Comparison of ENCODE assay signal across 1 cellular context in genomic region chr1:99481391-99481996, GRCh38.
A peak's percentile ranks its signal among the peaks of the same experiment; 100 is the strongest.
TF ChIP-seq lines count a peak whose summit lies in the region.

No MANE protein-coding gene starts in this region.

TF ChIP-seq in K562, 482 proteins besides CTCF, POLR2A, EP300 and RAD21 (continued from another document):
- no peak for TF ChIP-seq CHD7 (IDR thresholded peaks at IDR 0.05; ENCODE audit: low read depth, low read length)
- no peak for TF ChIP-seq ZKSCAN1 (IDR thresholded peaks at IDR 0.05; ENCODE audit: low read depth, low read length)
- no peak for TF ChIP-seq ZFP1 (CRISPR knock-in tag; IDR thresholded peaks at IDR 0.05)
- TF ChIP-seq DEAF1 (CRISPR knock-in tag; IDR thresholded peaks at IDR 0.05): peak; percentile 92
- no peak for TF ChIP-seq SAFB (IDR thresholded peaks at IDR 0.05; ENCODE audit: borderline replicate concordance, low read depth, low read length)
- no peak for TF ChIP-seq EP400 (IDR thresholded peaks at IDR 0.05)
- TF ChIP-seq POLR2H (tag; IDR thresholded peaks at IDR 0.05; ENCODE audit: low read depth): 0 out of 2 replicates have a peak, but pooled peaks have one; percentile 42
- 0 out of 4 replicates have a peak, but pooled peaks of 1 of the 2 experiments have one; percentile 29 for TF ChIP-seq TEAD1 (CRISPR knock-in tag; IDR thresholded peaks at IDR 0.05)
- no peak for TF ChIP-seq ZNF589 (CRISPR knock-in tag; IDR thresholded peaks at IDR 0.05; ENCODE audit: low read depth)
- TF ChIP-seq SMC3 (conservative IDR thresholded peaks at IDR 0.05; ENCODE audit: insufficient read depth, low read depth, low read length): peak; percentile 78
- TF ChIP-seq GTF2B (IDR thresholded peaks at IDR 0.05; ENCODE audit: extremely low read depth, insufficient read length): no peak
- no peak for TF ChIP-seq MEF2A (IDR thresholded peaks at IDR 0.05; ENCODE audit: control insufficient read depth, low read depth, low read length)
- no peak for TF ChIP-seq ETS2 (tag; IDR thresholded peaks at IDR 0.05; ENCODE audit: borderline replicate concordance, poor library complexity, severe bottlenecking)
- TF ChIP-seq CTCFL (IDR thresholded peaks at IDR 0.05; ENCODE audit: borderline replicate concordance, insufficient read depth, low read depth, low read length, poor library complexity, severe bottlenecking): peak; percentile 35
- 0 out of 2 replicates have a peak, but pooled peaks have one; percentile 29 for TF ChIP-seq ARID3A (IDR thresholded peaks at IDR 0.05; ENCODE audit: borderline replicate concordance, low read depth, low read length)
- TF ChIP-seq RNF2 (IDR thresholded peaks at IDR 0.05): no peak
- no peak for TF ChIP-seq RBM25 (IDR thresholded peaks at IDR 0.05; ENCODE audit: low read depth, low read length, severe bottlenecking)
- TF ChIP-seq ETV5 (CRISPR knock-in tag; IDR thresholded peaks at IDR 0.05; ENCODE audit: low read depth): no peak
- TF ChIP-seq PHB2 (IDR thresholded peaks at IDR 0.05; ENCODE audit: low read depth): no peak
- TF ChIP-seq GATAD2B (IDR thresholded peaks at IDR 0.05; ENCODE audit: borderline replicate concordance): no peak
- no peak for TF ChIP-seq CCNT2 (IDR thresholded peaks at IDR 0.05; ENCODE audit: borderline replicate concordance, extremely low read depth, insufficient read length, low read depth, low read length)
- no peak for TF ChIP-seq ZNF586 (CRISPR knock-in tag; conservative IDR thresholded peaks at IDR 0.05)
- TF ChIP-seq MAFG (tag; conservative IDR thresholded peaks at IDR 0.05): no peak
- no peak for TF ChIP-seq BCL6 (CRISPR knock-in tag; IDR thresholded peaks at IDR 0.05)
- TF ChIP-seq ARHGAP35 (IDR thresholded peaks at IDR 0.05; ENCODE audit: partially characterized antibody): no peak
- TF ChIP-seq TRIM25 (IDR thresholded peaks at IDR 0.05; ENCODE audit: borderline replicate concordance): no peak
- TF ChIP-seq PRMT5 (CRISPR knock-in tag; IDR thresholded peaks at IDR 0.05): no peak
- no peak for TF ChIP-seq MCM7 (IDR thresholded peaks at IDR 0.05)
- no peak for TF ChIP-seq VEZF1 (CRISPR knock-in tag; IDR thresholded peaks at IDR 0.05)
- no peak for TF ChIP-seq JUND (IDR thresholded peaks at IDR 0.05; ENCODE audit: borderline replicate concordance, low read depth, low read length)
- TF ChIP-seq JUND (tag; IDR thresholded peaks at IDR 0.05; ENCODE audit: borderline replicate concordance, low read depth, low read length): no peak
- no peak for TF ChIP-seq JUN (IDR thresholded peaks at IDR 0.05; ENCODE audit: borderline replicate concordance, low read depth, low read length)
- TF ChIP-seq JUN (CRISPR knock-in tag; IDR thresholded peaks at IDR 0.05; ENCODE audit: borderline replicate concordance): no peak
TF ChIP-seq in K562: peak in this region for 7.
